In the genomic region with DNA sequence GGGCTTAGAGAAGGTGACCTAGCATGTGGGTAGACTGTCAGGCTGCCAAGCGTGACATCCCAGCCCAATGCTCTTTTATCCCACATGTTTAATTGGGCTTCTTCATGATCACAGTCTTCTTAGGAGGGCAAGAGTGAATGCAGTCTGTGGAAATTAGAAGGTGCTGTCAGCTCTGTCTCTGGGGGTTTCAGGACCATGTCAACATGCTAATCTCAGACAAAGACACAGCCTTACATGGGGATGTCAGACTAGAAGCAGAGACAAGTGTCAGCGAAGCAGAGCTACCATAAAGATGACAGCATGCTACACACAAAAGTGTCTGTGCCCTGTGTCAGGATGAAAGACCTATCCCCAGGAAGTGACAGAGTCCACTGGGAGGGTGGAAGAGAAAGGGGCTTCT, we compare ENCODE assay signal across 19 cellular contexts.
DNase-seq lines count a peak whose midpoint lies in the region; ATAC-seq and TF ChIP-seq lines count a peak whose summit lies in the region.
"Had no signal": no experiment of that assay in that cellular context is flagged by ENCODE, and none has a peak within 500 bp of the region (broad histone marks: within the 10 kb centered on the region; RNA-seq: fewer than 3 reads in every experiment).

No MANE protein-coding gene starts in this region.

- peaks cover 4% of the 10 kb centered on the region for H3K9me3 Mint-ChIP-seq in glutamatergic neuron (ENCODE audit: unreplicated experiment)
- no peaks in the 10 kb centered on the region for H3K9me3 Mint-ChIP-seq in stimulated activated memory B cell treated with anti-CD40 and anti-IgM and Interleukin-4, amounts not matched to agents 10 μg/mL and 1 μg/mL and 100 μg/mL, for 72 hours
- peaks cover 2% of the 10 kb centered on the region for H3K9me3 Mint-ChIP-seq in endodermal cell
- H3K9me3 Mint-ChIP-seq: CD4-positive, alpha-beta T cell; CD8-positive, alpha-beta T cell had no signal

- H4K20me1 ChIP-seq in OCI-LY1 (ENCODE audit: insufficient read depth, low read length) (no peaks in the 10 kb centered on the region), neural cell (ENCODE audit: insufficient read depth) (no peaks in the 10 kb centered on the region)
- H4K20me1 ChIP-seq: BLaER1 treated with 17β-estradiol and CSF1 and Interleukin-3, amounts not matched to agents 10 nM and 100 nM had no signal

- H3K4me1 Mint-ChIP-seq in glutamatergic neuron (ENCODE audit: low read depth, unreplicated experiment) (peaks cover 2% of the 10 kb centered on the region), endodermal cell (peaks cover 13% of the 10 kb centered on the region)
- H3K4me1 Mint-ChIP-seq in stimulated activated memory B cell treated with anti-CD40 and anti-IgM and Interleukin-4, amounts not matched to agents 10 μg/mL and 1 μg/mL and 100 μg/mL, for 72 hours, result peaks cover 3% of the 10 kb centered on the region

- TF ChIP-seq RAD21 in neural cell (conservative IDR thresholded peaks at IDR 0.05), result no peak

- 83 to 98% methylated on average over 2 of the region's 2 CpGs for WGBS in endodermal cell (ENCODE audit: insufficient coverage in 1 of 2, insufficient read length in 1 of 2), 2 experiments

- H3K9me3 ChIP-seq in OCI-LY1 (ENCODE audit: low read length), result peaks cover 5% of the 10 kb centered on the region; the same call in 1 of the 2 replicates
- H3K9me3 ChIP-seq in neural cell (ENCODE audit: low read length), result no peaks in the 10 kb centered on the region
- H3K9me3 ChIP-seq in endodermal cell (ENCODE audit: control insufficient read depth, low read length), result peaks cover 5% of the 10 kb centered on the region
- H3K9me3 ChIP-seq: A549, Caco-2 had no signal

- ATAC-seq in stimulated activated memory B cell treated with anti-CD40 and anti-IgM and Interleukin-4, amounts not matched to agents 10 μg/mL and 1 μg/mL and 100 μg/mL, for 72 hours, result peak; percentile 9
- no peak for ATAC-seq in HG02981 (IDR thresholded peaks at IDR 0.05; ENCODE audit: unreplicated experiment)
- ATAC-seq: A549; CD8-positive, alpha-beta T cell had no signal

- H3K27me3 ChIP-seq in OCI-LY1 (ENCODE audit: insufficient read depth, low read length) (no peaks in the 10 kb centered on the region), neural cell (ENCODE audit: insufficient read depth, low read depth, low read length) (no peaks in the 10 kb centered on the region), endodermal cell (ENCODE audit: control insufficient read depth, insufficient read depth, low read length, poor library complexity, severe bottlenecking) (no peaks in the 10 kb centered on the region)
- H3K27me3 ChIP-seq: BLaER1 treated with 17β-estradiol and CSF1 and Interleukin-3, amounts not matched to agents 10 nM and 100 nM had no signal

- TF ChIP-seq CTCF in OCI-LY1 (IDR thresholded peaks at IDR 0.05; ENCODE audit: low read length), result no peak
- TF ChIP-seq CTCF in glutamatergic neuron (IDR thresholded peaks at IDR 0.05; ENCODE audit: partially characterized antibody, unreplicated experiment), result no peak
- TF ChIP-seq CTCF in neural cell (IDR thresholded peaks at IDR 0.05; ENCODE audit: poor library complexity, severe bottlenecking), result no peak
- no peak for TF ChIP-seq CTCF in endodermal cell (conservative IDR thresholded peaks at IDR 0.05)

- TF ChIP-seq EP300 in neural cell (conservative IDR thresholded peaks at IDR 0.05; ENCODE audit: poor library complexity, severe bottlenecking), result peak; percentile 94

- H3K4me3 Mint-ChIP-seq in glutamatergic neuron (ENCODE audit: unreplicated experiment) (no peak overlapping the region), endodermal cell (no peak overlapping the region)
- H3K4me3 Mint-ChIP-seq in stimulated activated memory B cell treated with anti-CD40 and anti-IgM and Interleukin-4, amounts not matched to agents 10 μg/mL and 1 μg/mL and 100 μg/mL, for 72 hours, result no peak overlapping the region
- H3K4me3 Mint-ChIP-seq: B cell; CD4-positive, alpha-beta T cell; CD8-positive, alpha-beta T cell had no signal

- H3K79me2 ChIP-seq in OCI-LY1 (ENCODE audit: insufficient read depth, low read length), result no peaks in the 10 kb centered on the region
- H3K79me2 ChIP-seq in neural cell (replicated peaks; ENCODE audit: insufficient read depth, low read length), result no peaks in the 10 kb centered on the region

- H3K27ac Mint-ChIP-seq in glutamatergic neuron (ENCODE audit: unreplicated experiment), result peak overlapping the region; percentile 33
- H3K27ac Mint-ChIP-seq in stimulated activated memory B cell treated with anti-CD40 and anti-IgM and Interleukin-4, amounts not matched to agents 10 μg/mL and 1 μg/mL and 100 μg/mL, for 72 hours, result no peak overlapping the region
- H3K27ac Mint-ChIP-seq in endodermal cell, result no peak overlapping the region
- H3K27ac Mint-ChIP-seq: B cell; CD4-positive, alpha-beta T cell; CD8-positive, alpha-beta T cell had no signal

- H3K4me3 ChIP-seq in OCI-LY1 (ENCODE audit: low read depth, low read length, poor library complexity, severe bottlenecking), result no peak overlapping the region
- H3K4me3 ChIP-seq in neural cell (ENCODE audit: low read length), result peak overlapping the region; percentile 6
- H3K4me3 ChIP-seq in endodermal cell (ENCODE audit: low read length), result no peak overlapping the region
- H3K4me3 ChIP-seq: A549; BLaER1 treated with 17β-estradiol and CSF1 and Interleukin-3, amounts not matched to agents 10 nM and 100 nM had no signal

- H3K9ac ChIP-seq in OCI-LY1 (ENCODE audit: low read length), result no peak overlapping the region; the same call in 1 of the 2 replicates
- peak overlapping the region; percentile 32 for H3K9ac ChIP-seq in neural cell (ENCODE audit: low read length)
- no peak overlapping the region for H3K9ac ChIP-seq in endodermal cell (ENCODE audit: extremely low read depth, low read length, poor library complexity, severe bottlenecking)
- H3K9ac ChIP-seq: BLaER1 treated with 17β-estradiol and CSF1 and Interleukin-3, amounts not matched to agents 10 nM and 100 nM had no signal

- H3K27me3 Mint-ChIP-seq in glutamatergic neuron (ENCODE audit: unreplicated experiment) (no peaks in the 10 kb centered on the region), endodermal cell (ENCODE audit: insufficient read depth) (peaks cover 8% of the 10 kb centered on the region)
- no peaks in the 10 kb centered on the region for H3K27me3 Mint-ChIP-seq in stimulated activated memory B cell treated with anti-CD40 and anti-IgM and Interleukin-4, amounts not matched to agents 10 μg/mL and 1 μg/mL and 100 μg/mL, for 72 hours
- H3K27me3 Mint-ChIP-seq: CD4-positive, alpha-beta T cell had no signal

- H3K27ac ChIP-seq in OCI-LY1 (ENCODE audit: low read depth, low read length, poor library complexity, severe bottlenecking) (peak overlapping the region; percentile 47), neural cell (ENCODE audit: low read length) (peak overlapping the region; percentile 63), endodermal cell (ENCODE audit: low read depth, low read length) (no peak overlapping the region)
- H3K27ac ChIP-seq: 22Rv1; A549; BLaER1 treated with 17β-estradiol and CSF1 and Interleukin-3, amounts not matched to agents 10 nM and 100 nM; C4-2B had no signal

- H3K36me3 Mint-ChIP-seq in glutamatergic neuron (ENCODE audit: unreplicated experiment) (no peaks in the 10 kb centered on the region), endodermal cell (ENCODE audit: low read depth) (no peaks in the 10 kb centered on the region)
- no peaks in the 10 kb centered on the region for H3K36me3 Mint-ChIP-seq in stimulated activated memory B cell treated with anti-CD40 and anti-IgM and Interleukin-4, amounts not matched to agents 10 μg/mL and 1 μg/mL and 100 μg/mL, for 72 hours
- H3K36me3 Mint-ChIP-seq: CD8-positive, alpha-beta T cell had no signal

- no peak for DNase-seq in glutamatergic neuron
- no peak for DNase-seq in endodermal cell
- no peak for DNase-seq in iPS-NIHi7 (ENCODE audit: extremely low spot score)
- DNase-seq: AML-193; Caco-2; Calu3; CD4-positive, alpha-beta T cell; CD8-positive, alpha-beta T cell; DMS79 treated with DMSO at 0.1 percent for 48 hours; GF-D8 had no signal

- H3K36me3 ChIP-seq in OCI-LY1 (ENCODE audit: insufficient read depth, low read length), result no peaks in the 10 kb centered on the region
- H3K36me3 ChIP-seq in neural cell (ENCODE audit: insufficient read depth, low read length), result no peaks in the 10 kb centered on the region
- H3K36me3 ChIP-seq in endodermal cell (ENCODE audit: control insufficient read depth, insufficient read depth, low read length), result no peaks in the 10 kb centered on the region
- H3K36me3 ChIP-seq: BLaER1 treated with 17β-estradiol and CSF1 and Interleukin-3, amounts not matched to agents 10 nM and 100 nM had no signal

- H3K4me2 ChIP-seq in OCI-LY1 (ENCODE audit: low read length) (no peak overlapping the region), neural cell (ENCODE audit: low read length) (no peak overlapping the region)
- H3K4me2 ChIP-seq: A549; BLaER1 treated with 17β-estradiol and CSF1 and Interleukin-3, amounts not matched to agents 10 nM and 100 nM had no signal

- H3F3A ChIP-seq in OCI-LY1 (ENCODE audit: insufficient read depth, low read length), result no peaks in the 10 kb centered on the region
- H3F3A ChIP-seq in neural cell (ENCODE audit: insufficient read depth, low read length, poor library complexity, severe bottlenecking), result no peaks in the 10 kb centered on the region

- peaks cover 29% of the 10 kb centered on the region for H3K4me1 ChIP-seq in OCI-LY1 (ENCODE audit: insufficient read depth, low read length, severe bottlenecking)
- H3K4me1 ChIP-seq in endodermal cell (ENCODE audit: control insufficient read depth, insufficient read depth, low read length), result peaks cover 14% of the 10 kb centered on the region
- H3K4me1 ChIP-seq: A549, Caco-2 had no signal

- no peak overlapping the region for H2AFZ ChIP-seq in OCI-LY1 (ENCODE audit: low read length)
- no peak overlapping the region for H2AFZ ChIP-seq in neural cell (ENCODE audit: low read depth, low read length)

- H3K9me2 ChIP-seq in OCI-LY1 (ENCODE audit: low read depth, low read length) (no peaks in the 10 kb centered on the region), neural cell (ENCODE audit: insufficient read depth, low read length) (no peaks in the 10 kb centered on the region)

TF ChIP-seq in neural cell, 6 proteins besides CTCF, POLR2A, EP300 and RAD21 (continues in another document):
- TF ChIP-seq POLR2AphosphoS5 (IDR thresholded peaks at IDR 0.05), result peak; percentile 82
